In the genomic region with DNA sequence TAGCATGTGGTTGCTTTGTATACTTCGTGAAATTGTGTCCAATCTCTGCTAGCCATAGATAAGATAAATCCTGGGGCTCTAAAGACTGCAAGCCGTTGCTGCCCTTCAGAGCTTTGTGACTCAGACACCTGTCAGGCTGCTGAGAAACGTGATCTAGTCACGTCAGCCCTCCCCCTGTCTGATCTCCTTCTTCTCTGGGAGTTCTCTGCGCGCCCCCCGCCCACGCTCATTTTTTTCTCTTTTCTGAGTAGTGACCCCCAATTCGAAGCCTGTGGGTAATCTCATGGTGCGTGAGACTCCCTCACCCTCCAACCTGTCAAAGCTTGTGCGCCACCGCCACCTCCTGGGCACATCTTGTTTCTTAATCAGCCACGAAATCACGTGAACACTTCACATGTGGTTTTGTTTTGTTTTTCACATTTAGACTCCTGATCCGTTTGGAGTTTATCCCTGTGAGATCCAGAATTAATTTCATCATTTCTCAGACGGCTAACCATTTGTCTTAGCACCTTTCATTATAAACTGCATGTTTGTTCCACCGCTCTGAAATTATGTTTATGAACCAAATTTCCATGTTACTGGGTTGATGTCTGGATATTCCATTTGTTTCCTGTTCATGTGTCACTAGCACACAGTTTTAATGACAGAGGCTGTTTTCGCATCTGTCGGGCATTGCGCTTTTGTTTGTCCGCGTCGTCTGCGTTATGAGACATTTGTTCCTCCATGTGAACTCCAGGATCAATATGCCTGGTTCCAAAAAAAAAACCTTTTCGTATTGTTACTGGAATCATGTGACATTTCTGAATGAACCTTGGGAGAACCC, we compare ENCODE assay signal across 1 cellular context.
A peak's percentile ranks its signal among the peaks of the same experiment; 100 is the strongest.
TF ChIP-seq lines count a peak whose summit lies in the region.

No MANE protein-coding gene starts in this region.

TF ChIP-seq in GM12878, 131 proteins besides CTCF, POLR2A, EP300 and RAD21 (continued from another document and continues in another):
- TF ChIP-seq ZNF687 (IDR thresholded peaks at IDR 0.05) (no peak), NBN (IDR thresholded peaks at IDR 0.05) (peak; percentile 37), CREM (IDR thresholded peaks at IDR 0.05; ENCODE audit: low read depth) (no peak), MEF2B (IDR thresholded peaks at IDR 0.05; ENCODE audit: partially characterized antibody, poor library complexity, severe bottlenecking) (peak; percentile 60), ZNF622 (IDR thresholded peaks at IDR 0.05) (no peak), CHD2 (IDR thresholded peaks at IDR 0.05; ENCODE audit: borderline replicate concordance, low read depth, low read length) (0 out of 2 replicates have a peak, but pooled peaks have one; percentile 23), CHD4 (IDR thresholded peaks at IDR 0.05) (no peak), ETV6 (conservative IDR thresholded peaks at IDR 0.05 in 1 of 2, IDR thresholded peaks at IDR 0.05 in 1 of 2; ENCODE audit: borderline replicate concordance in 1 of 2, low read depth in 1 of 2) (no peak), ZBTB11 (CRISPR knock-in tag; IDR thresholded peaks at IDR 0.05) (no peak), KLF5 (IDR thresholded peaks at IDR 0.05; ENCODE audit: partially characterized antibody) (no peak), MTA2 (IDR thresholded peaks at IDR 0.05; ENCODE audit: low read depth) (0 out of 2 replicates have a peak, but pooled peaks have one; percentile 44), E4F1 (IDR thresholded peaks at IDR 0.05; ENCODE audit: borderline replicate concordance, partially characterized antibody) (no peak), WRNIP1 (IDR thresholded peaks at IDR 0.05; ENCODE audit: borderline replicate concordance, low read depth, low read length) (no peak), EED (IDR thresholded peaks at IDR 0.05; ENCODE audit: low read depth) (no peak), BCL3 (IDR thresholded peaks at IDR 0.05; ENCODE audit: borderline replicate concordance, insufficient read depth, low read depth, low read length, poor library complexity, severe bottlenecking) (no peak), TCF7 (IDR thresholded peaks at IDR 0.05; ENCODE audit: borderline replicate concordance) (no peak), YY1 (IDR thresholded peaks at IDR 0.05; ENCODE audit: low read depth, low read length) (0 out of 2 replicates have a peak, but pooled peaks have one; percentile 15), NR2F1 (conservative IDR thresholded peaks at IDR 0.05) (no peak), SREBF2 (IDR thresholded peaks at IDR 0.05; ENCODE audit: low read length) (no peak), RELB (IDR thresholded peaks at IDR 0.05; ENCODE audit: low read depth) (peak; percentile 33; the same call in 1 of the 2 replicates), CEBPB (IDR thresholded peaks at IDR 0.05; ENCODE audit: borderline replicate concordance in 1 of 2, low read depth in 2 of 2, low read length in 2 of 2) (no peak), CBX5 (IDR thresholded peaks at IDR 0.05; ENCODE audit: low read depth) (no peak), ASH2L (IDR thresholded peaks at IDR 0.05; ENCODE audit: borderline replicate concordance, low read depth) (no peak), FOS (IDR thresholded peaks at IDR 0.05; ENCODE audit: borderline replicate concordance, extremely low read depth, insufficient read length) (no peak), NR2C1 (IDR thresholded peaks at IDR 0.05) (no peak), RUNX3 (IDR thresholded peaks at IDR 0.05; ENCODE audit: low read length) (peak; percentile 84), SKIL (IDR thresholded peaks at IDR 0.05; ENCODE audit: low read depth, poor library complexity, severe bottlenecking) (peak; percentile 72), NFXL1 (IDR thresholded peaks at IDR 0.05; ENCODE audit: borderline replicate concordance) (no peak), SMAD1 (IDR thresholded peaks at IDR 0.05; ENCODE audit: low read depth, partially characterized antibody) (no peak), EGR1 (IDR thresholded peaks at IDR 0.05; ENCODE audit: borderline replicate concordance in 1 of 2, low read depth in 2 of 2, low read length in 2 of 2) (no peak)
- TF ChIP-seq, protein P1, sequence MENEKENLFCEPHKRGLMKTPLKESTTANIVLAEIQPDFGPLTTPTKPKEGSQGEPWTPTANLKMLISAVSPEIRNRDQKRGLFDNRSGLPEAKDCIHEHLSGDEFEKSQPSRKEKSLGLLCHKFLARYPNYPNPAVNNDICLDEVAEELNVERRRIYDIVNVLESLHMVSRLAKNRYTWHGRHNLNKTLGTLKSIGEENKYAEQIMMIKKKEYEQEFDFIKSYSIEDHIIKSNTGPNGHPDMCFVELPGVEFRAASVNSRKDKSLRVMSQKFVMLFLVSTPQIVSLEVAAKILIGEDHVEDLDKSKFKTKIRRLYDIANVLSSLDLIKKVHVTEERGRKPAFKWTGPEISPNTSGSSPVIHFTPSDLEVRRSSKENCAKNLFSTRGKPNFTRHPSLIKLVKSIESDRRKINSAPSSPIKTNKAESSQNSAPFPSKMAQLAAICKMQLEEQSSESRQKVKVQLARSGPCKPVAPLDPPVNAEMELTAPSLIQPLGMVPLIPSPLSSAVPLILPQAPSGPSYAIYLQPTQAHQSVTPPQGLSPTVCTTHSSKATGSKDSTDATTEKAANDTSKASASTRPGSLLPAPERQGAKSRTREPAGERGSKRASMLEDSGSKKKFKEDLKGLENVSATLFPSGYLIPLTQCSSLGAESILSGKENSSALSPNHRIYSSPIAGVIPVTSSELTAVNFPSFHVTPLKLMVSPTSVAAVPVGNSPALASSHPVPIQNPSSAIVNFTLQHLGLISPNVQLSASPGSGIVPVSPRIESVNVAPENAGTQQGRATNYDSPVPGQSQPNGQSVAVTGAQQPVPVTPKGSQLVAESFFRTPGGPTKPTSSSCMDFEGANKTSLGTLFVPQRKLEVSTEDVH (IDR thresholded peaks at IDR 0.05; ENCODE audit: low read depth, partially characterized antibody) = no peak
- TF ChIP-seq, protein P2, sequence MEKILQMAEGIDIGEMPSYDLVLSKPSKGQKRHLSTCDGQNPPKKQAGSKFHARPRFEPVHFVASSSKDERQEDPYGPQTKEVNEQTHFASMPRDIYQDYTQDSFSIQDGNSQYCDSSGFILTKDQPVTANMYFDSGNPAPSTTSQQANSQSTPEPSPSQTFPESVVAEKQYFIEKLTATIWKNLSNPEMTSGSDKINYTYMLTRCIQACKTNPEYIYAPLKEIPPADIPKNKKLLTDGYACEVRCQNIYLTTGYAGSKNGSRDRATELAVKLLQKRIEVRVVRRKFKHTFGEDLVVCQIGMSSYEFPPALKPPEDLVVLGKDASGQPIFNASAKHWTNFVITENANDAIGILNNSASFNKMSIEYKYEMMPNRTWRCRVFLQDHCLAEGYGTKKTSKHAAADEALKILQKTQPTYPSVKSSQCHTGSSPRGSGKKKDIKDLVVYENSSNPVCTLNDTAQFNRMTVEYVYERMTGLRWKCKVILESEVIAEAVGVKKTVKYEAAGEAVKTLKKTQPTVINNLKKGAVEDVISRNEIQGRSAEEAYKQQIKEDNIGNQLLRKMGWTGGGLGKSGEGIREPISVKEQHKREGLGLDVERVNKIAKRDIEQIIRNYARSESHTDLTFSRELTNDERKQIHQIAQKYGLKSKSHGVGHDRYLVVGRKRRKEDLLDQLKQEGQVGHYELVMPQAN (conservative IDR thresholded peaks at IDR 0.05) = peak; percentile 92
